Comparison of ENCODE assay signal across 20 cellular contexts in the genomic region with DNA sequence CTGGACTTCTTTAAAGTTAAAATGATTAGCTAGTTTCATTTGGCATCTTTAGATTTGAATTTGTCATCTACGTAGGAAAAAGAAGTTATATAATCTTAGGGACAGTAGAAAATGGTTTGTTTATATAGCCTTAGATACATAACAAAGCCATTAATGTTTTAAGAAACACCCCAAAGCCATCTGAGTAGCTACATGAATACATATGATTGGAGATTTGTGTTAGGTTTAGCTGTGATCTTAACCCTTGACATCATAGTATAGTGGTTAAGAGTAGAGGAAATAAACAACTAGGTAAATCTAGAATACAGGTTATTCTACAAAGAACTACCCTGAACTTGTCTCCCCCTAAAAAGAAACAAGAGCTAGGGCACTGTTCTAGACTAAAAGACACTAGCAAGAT. TPM values are rescaled to one million over a fixed set of nuclear protein-coding genes. Genes with fewer than 3 reads are reported as not detected.
DNase-seq lines count a peak whose midpoint lies in the region; ATAC-seq and TF ChIP-seq lines count a peak whose summit lies in the region.
"Had no signal": no experiment of that assay in that cellular context is flagged by ENCODE, and none has a peak within 500 bp of the region (broad histone marks: within the 10 kb centered on the region; RNA-seq: fewer than 3 reads in every experiment).

No MANE protein-coding gene starts in this region.

- H3K36me3 ChIP-seq in MM.1S (replicated peaks; ENCODE audit: insufficient read depth, low read length), result no peaks in the 10 kb centered on the region
- H3K36me3 ChIP-seq: HAP-1 had no signal

- H3K9me2 ChIP-seq in MM.1S (replicated peaks; ENCODE audit: insufficient read depth, low read length), result no peaks in the 10 kb centered on the region

- H3K4me1 Mint-ChIP-seq in activated CD4-positive, alpha-beta T cell treated with anti-CD3 and anti-CD28 coated beads, Interleukin-2, amount 10 ng/mL, durations not matched to agents 7 days and 5 days, result peaks cover 23% of the 10 kb centered on the region
- H3K4me1 Mint-ChIP-seq in IgD-negative memory B cell, result peaks cover 18 to 45% (median 39%) of the 10 kb centered on the region in 3 donors
- H3K4me1 Mint-ChIP-seq in central memory CD8-positive, alpha-beta T cell, result peaks cover 37% of the 10 kb centered on the region
- peaks cover 43% of the 10 kb centered on the region for H3K4me1 Mint-ChIP-seq in stimulated activated memory B cell treated with anti-CD40 and anti-IgM and Interleukin-4, amounts not matched to agents 10 μg/mL and 1 μg/mL and 100 μg/mL, for 72 hours
- H3K4me1 Mint-ChIP-seq in mesothelial cell of epicardium, result no peaks in the 10 kb centered on the region

- H3K9me3 ChIP-seq in MM.1S (replicated peaks; ENCODE audit: insufficient read depth, low read length), result no peaks in the 10 kb centered on the region
- H3K9me3 ChIP-seq: HAP-1 had no signal

- no peak for DNase-seq in activated CD4-positive, alpha-beta T cell treated with anti-CD3 and anti-CD28 coated beads, Interleukin-2, amount 10 ng/mL, durations not matched to agents 7 days and 5 days
- DNase-seq in activated CD4-positive, alpha-beta T cell treated with anti-CD3 and anti-CD28 coated beads for 1 hour, result no peak
- no peak for DNase-seq in central memory CD8-positive, alpha-beta T cell (ENCODE audit: low spot score in 2 of 2)
- DNase-seq in MM.1S (no peak), mesothelial cell of epicardium (ENCODE audit: low spot score in 2 of 2, unreplicated experiment in 2 of 2) (no peak)
- DNase-seq: AML-193; CD4-positive, alpha-beta memory T cell; COR-L47; DMS153; DMS79 treated with DMSO at 0.1 percent for 48 hours; EL; GOT3; HFFc6; IMR-90 had no signal

- POLR2A ChIA-PET in activated CD4-positive, alpha-beta T cell treated with anti-CD3 and anti-CD28 coated beads, Interleukin-2, amount 10 ng/mL, durations not matched to agents 7 days and 5 days (lab: Charles Lee), result no interaction called here

- no peaks in the 10 kb centered on the region for H3F3A ChIP-seq in MM.1S (ENCODE audit: insufficient read depth, low read length)

- no peak overlapping the region for H3K4me3 ChIP-seq in MM.1S (ENCODE audit: low read length)
- H3K4me3 ChIP-seq: BLaER1 treated with 17β-estradiol and CSF1 and Interleukin-3, amounts not matched to agents 10 nM and 100 nM; HAP-1 had no signal

- no peaks in the 10 kb centered on the region for H3K27me3 ChIP-seq in MM.1S (replicated peaks; ENCODE audit: insufficient read depth, low read length)
- H3K27me3 ChIP-seq: BLaER1 treated with 17β-estradiol and CSF1 and Interleukin-3, amounts not matched to agents 10 nM and 100 nM had no signal

- H3K27ac Mint-ChIP-seq in activated CD4-positive, alpha-beta T cell treated with anti-CD3 and anti-CD28 coated beads, Interleukin-2, amount 10 ng/mL, durations not matched to agents 7 days and 5 days, result peak overlapping the region; percentile 36
- H3K27ac Mint-ChIP-seq in IgD-negative memory B cell, result peak overlapping the region; percentile 94 to 98 (median 97)
- peak overlapping the region; percentile 51 for H3K27ac Mint-ChIP-seq in central memory CD8-positive, alpha-beta T cell (ENCODE audit: low read depth)
- peak overlapping the region; percentile 76 for H3K27ac Mint-ChIP-seq in stimulated activated memory B cell treated with anti-CD40 and anti-IgM and Interleukin-4, amounts not matched to agents 10 μg/mL and 1 μg/mL and 100 μg/mL, for 72 hours
- no peak overlapping the region for H3K27ac Mint-ChIP-seq in mesothelial cell of epicardium
- H3K27ac Mint-ChIP-seq: HFFc6 had no signal

- CTCF ChIA-PET in activated CD4-positive, alpha-beta T cell treated with anti-CD3 and anti-CD28 coated beads, Interleukin-2, amount 10 ng/mL, durations not matched to agents 7 days and 5 days (lab: Charles Lee), result interaction anchor here (1.0 to 3.2 kb wide), 2 partner anchors 82 to 107 kb away, joined by 3 to 9 read pairs; a partner anchor contains a TSS

- H3K36me3 Mint-ChIP-seq in activated CD4-positive, alpha-beta T cell treated with anti-CD3 and anti-CD28 coated beads, Interleukin-2, amount 10 ng/mL, durations not matched to agents 7 days and 5 days (ENCODE audit: low read depth), result peaks cover 20% of the 10 kb centered on the region
- peaks cover 6% of the 10 kb centered on the region for H3K36me3 Mint-ChIP-seq in IgD-negative memory B cell
- peaks cover 4% of the 10 kb centered on the region for H3K36me3 Mint-ChIP-seq in central memory CD8-positive, alpha-beta T cell (ENCODE audit: insufficient read depth)
- H3K36me3 Mint-ChIP-seq in stimulated activated memory B cell treated with anti-CD40 and anti-IgM and Interleukin-4, amounts not matched to agents 10 μg/mL and 1 μg/mL and 100 μg/mL, for 72 hours, result peaks cover 19% of the 10 kb centered on the region
- peaks cover 13% of the 10 kb centered on the region for H3K36me3 Mint-ChIP-seq in mesothelial cell of epicardium

- no peaks in the 10 kb centered on the region for H3K27me3 Mint-ChIP-seq in activated CD4-positive, alpha-beta T cell treated with anti-CD3 and anti-CD28 coated beads, Interleukin-2, amount 10 ng/mL, durations not matched to agents 7 days and 5 days
- no peaks in the 10 kb centered on the region for H3K27me3 Mint-ChIP-seq in IgD-negative memory B cell
- no peaks in the 10 kb centered on the region for H3K27me3 Mint-ChIP-seq in central memory CD8-positive, alpha-beta T cell
- H3K27me3 Mint-ChIP-seq in stimulated activated memory B cell treated with anti-CD40 and anti-IgM and Interleukin-4, amounts not matched to agents 10 μg/mL and 1 μg/mL and 100 μg/mL, for 72 hours, result no peaks in the 10 kb centered on the region
- H3K27me3 Mint-ChIP-seq in mesothelial cell of epicardium (ENCODE audit: low read depth), result no peaks in the 10 kb centered on the region
- H3K27me3 Mint-ChIP-seq: CD4-positive, alpha-beta memory T cell had no signal

- ATAC-seq in central memory CD8-positive, alpha-beta T cell (replicated peaks; ENCODE audit: extremely low read depth, poor library complexity, severe bottlenecking), result no peak
- no peak for ATAC-seq in stimulated activated memory B cell treated with anti-CD40 and anti-IgM and Interleukin-4, amounts not matched to agents 10 μg/mL and 1 μg/mL and 100 μg/mL, for 72 hours
- ATAC-seq in HG03442 (IDR thresholded peaks at IDR 0.05; ENCODE audit: unreplicated experiment), result no peak

- H3K9ac ChIP-seq in MM.1S (ENCODE audit: low read length), result no peak overlapping the region
- H3K9ac ChIP-seq: BLaER1 treated with 17β-estradiol and CSF1 and Interleukin-3, amounts not matched to agents 10 nM and 100 nM had no signal

- H2AFZ ChIP-seq in MM.1S (ENCODE audit: low read length), result no peak overlapping the region

- H4K20me1 ChIP-seq in MM.1S (ENCODE audit: insufficient read depth, low read length), result no peaks in the 10 kb centered on the region

- H3K27ac ChIP-seq in MM.1S (ENCODE audit: low read length), result no peak overlapping the region
- H3K27ac ChIP-seq: 22Rv1; BLaER1 treated with 17β-estradiol and CSF1 and Interleukin-3, amounts not matched to agents 10 nM and 100 nM had no signal

- H3K4me1 ChIP-seq in MM.1S (ENCODE audit: low read length), result no peaks in the 10 kb centered on the region

- H3K79me2 ChIP-seq in MM.1S (ENCODE audit: low read length), result no peaks in the 10 kb centered on the region

- H3K4me3 Mint-ChIP-seq in activated CD4-positive, alpha-beta T cell treated with anti-CD3 and anti-CD28 coated beads, Interleukin-2, amount 10 ng/mL, durations not matched to agents 7 days and 5 days, result no peak overlapping the region
- H3K4me3 Mint-ChIP-seq in IgD-negative memory B cell (peak overlapping the region; percentile 16 to 92 (median 68)), mesothelial cell of epicardium (no peak overlapping the region)
- H3K4me3 Mint-ChIP-seq in central memory CD8-positive, alpha-beta T cell, result no peak overlapping the region
- H3K4me3 Mint-ChIP-seq in stimulated activated memory B cell treated with anti-CD40 and anti-IgM and Interleukin-4, amounts not matched to agents 10 μg/mL and 1 μg/mL and 100 μg/mL, for 72 hours, result no peak overlapping the region
- H3K4me3 Mint-ChIP-seq: CD4-positive, alpha-beta memory T cell; HFFc6 had no signal

- no peak for TF ChIP-seq CTCF in MM.1S (IDR thresholded peaks at IDR 0.05; ENCODE audit: low read length)
- TF ChIP-seq CTCF in mesothelial cell of epicardium (IDR thresholded peaks at IDR 0.05; ENCODE audit: unreplicated experiment), result no peak

- peaks cover 4% of the 10 kb centered on the region for H3K9me3 Mint-ChIP-seq in activated CD4-positive, alpha-beta T cell treated with anti-CD3 and anti-CD28 coated beads, Interleukin-2, amount 10 ng/mL, durations not matched to agents 7 days and 5 days
- H3K9me3 Mint-ChIP-seq in IgD-negative memory B cell (peaks cover 0 to 2% (median 0%) of the 10 kb centered on the region in 3 donors), mesothelial cell of epicardium (peaks cover 8% of the 10 kb centered on the region)
- no peaks in the 10 kb centered on the region for H3K9me3 Mint-ChIP-seq in central memory CD8-positive, alpha-beta T cell
- no peaks in the 10 kb centered on the region for H3K9me3 Mint-ChIP-seq in stimulated activated memory B cell treated with anti-CD40 and anti-IgM and Interleukin-4, amounts not matched to agents 10 μg/mL and 1 μg/mL and 100 μg/mL, for 72 hours
- H3K9me3 Mint-ChIP-seq: CD4-positive, alpha-beta memory T cell; HFFc6 had no signal

- no peak overlapping the region for H3K4me2 ChIP-seq in MM.1S (ENCODE audit: low read depth, low read length)
- H3K4me2 ChIP-seq: BLaER1 treated with 17β-estradiol and CSF1 and Interleukin-3, amounts not matched to agents 10 nM and 100 nM had no signal

RNA-seq across cellular contexts. Expression of a gene that starts 18.1 kb away (rescaled TPM):
- total RNA-seq in activated CD4-positive, alpha-beta T cell treated with anti-CD3 and anti-CD28 coated beads, Interleukin-2, amount 10 ng/mL, durations not matched to agents 7 days and 5 days, result 10 to 100 TPM; 12.9 to 13.3 TPM
- 11.7 TPM for polyA plus RNA-seq in IgD-negative memory B cell
- total RNA-seq in mesothelial cell of epicardium, result 25.6 to 27.8 TPM (median 26.4 TPM) in 3 replicates

Comparison
In these comparisons a context has a peak if more than half of its experiments do, and no peak if none do; other contexts are left out.
1. H3K4me3 Mint-ChIP-seq: peak in IgD-negative memory B cell (4 of 4); none in activated CD4-positive, alpha-beta T cell treated with anti-CD3 and anti-CD28 coated beads, Interleukin-2, amount 10 ng/mL, durations not matched to agents 7 days and 5 days (single experiment), central memory CD8-positive, alpha-beta T cell (single experiment), stimulated activated memory B cell treated with anti-CD40 and anti-IgM and Interleukin-4, amounts not matched to agents 10 μg/mL and 1 μg/mL and 100 μg/mL, for 72 hours (single experiment) and mesothelial cell of epicardium (single experiment).